In the genomic region with DNA sequence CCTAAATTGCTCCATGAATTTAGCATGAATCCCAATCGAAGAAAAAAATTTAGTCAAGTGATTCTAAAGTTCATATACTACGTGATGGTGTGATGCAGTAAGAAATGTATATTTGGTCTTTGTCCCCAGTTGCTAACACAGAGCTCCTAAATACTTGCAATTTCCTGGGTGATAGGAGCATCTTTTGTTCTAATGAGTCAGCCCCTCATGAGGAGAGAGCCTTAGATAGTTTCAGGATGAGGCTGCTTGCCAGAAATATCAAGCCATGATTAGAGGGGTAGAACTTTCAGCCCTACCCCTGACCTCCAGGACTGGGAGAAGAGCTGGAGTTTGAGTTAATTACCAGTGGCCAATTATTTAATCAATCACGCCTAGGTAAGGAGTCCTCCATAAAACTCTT, we compare ENCODE assay signal across 35 cellular contexts.
"Had no signal": no experiment of that assay in that cellular context is flagged by ENCODE, and none has a peak within 500 bp of the region (broad histone marks: within the 10 kb centered on the region; RNA-seq: fewer than 3 reads in every experiment).

No MANE protein-coding gene starts in this region.

- H2AFZ ChIP-seq: hepatocyte, neural progenitor cell, parathyroid adenoma had no signal

- H3K9ac ChIP-seq: neural progenitor cell, parathyroid adenoma had no signal

- H3K4me1 ChIP-seq: adrenal gland, breast epithelium, esophagus muscularis mucosa, gastrocnemius medialis, parathyroid adenoma, psoas muscle, sigmoid colon, stomach, suprapubic skin had no signal

- H3K27me3 ChIP-seq: adrenal gland, breast epithelium, esophagus muscularis mucosa, gastrocnemius medialis, hepatocyte, neural progenitor cell, sigmoid colon, stomach, suprapubic skin, tibial nerve had no signal

- DNase-seq: activated CD4-positive, alpha-beta memory T cell treated with anti-CD3 and anti-CD28 coated beads for 36 hours; activated CD4-positive, alpha-beta T cell treated with anti-CD3 and anti-CD28 coated beads, Interleukin-2, amount 10 ng/mL, durations not matched to agents 24 days and 14 days; activated CD4-positive, CD25-positive, alpha-beta regulatory T cell treated with anti-CD3 and anti-CD28 coated beads, Interleukin-2, amount 50 U/mL, for 72 hours; activated CD8-positive, alpha-beta memory T cell treated with anti-CD3 and anti-CD28 coated beads, Interleukin-2, amount 50 U/mL, for 4 hours; activated effector memory CD4-positive, alpha-beta T cell treated with anti-CD3 and anti-CD28 coated beads, Interleukin-2, amount 50 U/mL, for 16 hours; activated naive CD4-positive, alpha-beta T cell treated with anti-CD3 and anti-CD28 coated beads for 36 hours; activated naive CD8-positive, alpha-beta T cell treated with anti-CD3 and anti-CD28 coated beads for 36 hours; activated T-cell treated with anti-CD3 and anti-CD28 coated beads, Interleukin-2, amount 50 U/mL, for 1 hour; adrenal gland; central memory CD4-positive, alpha-beta T cell; dermis blood vessel endothelial cell; effector CD4-positive, alpha-beta T cell; gastrocnemius medialis; glutamatergic neuron; midbrain; natural killer cell; occipital lobe; psoas muscle; sigmoid colon; stimulated activated CD4-positive, alpha-beta T cell treated with anti-CD3 and anti-CD28 coated beads, Interleukin-1b, Interleukin-23, amount 100 ng/mL, for 48 hours; stimulated activated CD4-positive, alpha-beta T cell treated with anti-CD3 and anti-CD28 coated beads, Interleukin-4, amount 100 ng/mL, for 4 hours; stimulated activated CD8-positive, alpha-beta memory T cell treated with anti-CD3 and anti-CD28 coated beads, Interleukin-4, amount 100 ng/mL, for 48 hours; stomach; T-helper 17 cell; T1000 had no signal

- H3K4me3 ChIP-seq: adrenal gland, breast epithelium, esophagus muscularis mucosa, gastrocnemius medialis, hepatocyte, neural progenitor cell, psoas muscle, sigmoid colon, smooth muscle cell, stomach, suprapubic skin, tibial nerve had no signal

- ATAC-seq: gastrocnemius medialis; natural killer cell; psoas muscle; stimulated activated memory B cell treated with anti-CD40 and anti-IgM and Interleukin-4, amounts not matched to agents 10 μg/mL and 1 μg/mL and 100 μg/mL, for 72 hours; T-helper 17 cell had no signal

- H3K36me3 ChIP-seq: adrenal gland, breast epithelium, esophagus muscularis mucosa, gastrocnemius medialis, neural progenitor cell, sigmoid colon, stomach, suprapubic skin, tibial nerve had no signal

- H3K27ac ChIP-seq: adrenal gland, breast epithelium, esophagus muscularis mucosa, gastrocnemius medialis, hepatocyte, neural progenitor cell, parathyroid adenoma, psoas muscle, sigmoid colon, stomach, suprapubic skin, tibial nerve had no signal

- FAIRE-seq: keratinocyte had no signal

- H3K79me2 ChIP-seq: hepatocyte, parathyroid adenoma had no signal

- H3K4me2 ChIP-seq: hepatocyte, neural progenitor cell, smooth muscle cell had no signal

- H3K9me3 ChIP-seq: adrenal gland, breast epithelium, esophagus muscularis mucosa, gastrocnemius medialis, psoas muscle, sigmoid colon, stomach, suprapubic skin, tibial nerve had no signal
